14 cellular contexts compared by ENCODE assay signal in genomic region chr2:241216211-241216761, GRCh38. TPM values are rescaled to one million over a fixed set of nuclear protein-coding genes. Genes with fewer than 3 reads are reported as not detected.
DNase-seq lines count a peak whose midpoint lies in the region; ATAC-seq and TF ChIP-seq lines count a peak whose summit lies in the region.
"Had no signal": no experiment of that assay in that cellular context is flagged by ENCODE, and none has a peak within 500 bp of the region (broad histone marks: within the 10 kb centered on the region; RNA-seq: fewer than 3 reads in every experiment).

No MANE protein-coding gene starts in this region.

- H3K9me3 ChIP-seq in CD8-positive, alpha-beta T cell (ENCODE audit: low read length), result no peaks in the 10 kb centered on the region
- no peaks in the 10 kb centered on the region for H3K9me3 ChIP-seq in HEK293 (ENCODE audit: control insufficient read depth, insufficient read depth, low read depth, low read length)
- H3K9me3 ChIP-seq: mucosa of descending colon, testis had no signal

- DNase-seq in CD8-positive, alpha-beta T cell, result no peak
- no peak for DNase-seq in NCI-H1694 (lab: John Stamatoyannopoulos, UW)
- DNase-seq: activated effector memory CD4-positive, alpha-beta T cell treated with anti-CD3 and anti-CD28 coated beads, Interleukin-2, amount 50 U/mL, for 16 hours; KG1; mucosa of descending colon; NCI-H1436 treated with DMSO at 0.1 percent for 48 hours; NCI-H69; SHP77; testis had no signal

- no peak overlapping the region for H3K4me3 ChIP-seq in CD8-positive, alpha-beta T cell (ENCODE audit: low read depth, low read length)
- H3K4me3 ChIP-seq in HEK293 (ENCODE audit: low read depth, low read length), result no peak overlapping the region
- H3K4me3 ChIP-seq: mucosa of descending colon had no signal

- no peak overlapping the region for H3K27ac Mint-ChIP-seq in CD8-positive, alpha-beta T cell
- H3K27ac Mint-ChIP-seq in brain, result peak overlapping the region in 1 of 5 experiments; percentile 43
- H3K27ac Mint-ChIP-seq in nephron, result peak overlapping the region in 2 of 3 experiments; percentile 49 to 62

- no peaks in the 10 kb centered on the region for H3K9me3 Mint-ChIP-seq in CD8-positive, alpha-beta T cell
- H3K9me3 Mint-ChIP-seq in brain (peaks cover 0 to 5% (median 3%) of the 10 kb centered on the region in 5 experiments), nephron (no peaks in the 10 kb centered on the region)

- H3K36me3 ChIP-seq in CD8-positive, alpha-beta T cell (ENCODE audit: insufficient read depth, low read length), result no peaks in the 10 kb centered on the region
- no peaks in the 10 kb centered on the region; a peak in 1 of 3 replicates for H3K36me3 ChIP-seq in HEK293 (ENCODE audit: control insufficient read depth in 2 of 2, insufficient read depth in 1 of 2, low read length in 2 of 2)

- CTCF ChIA-PET in CD8-positive, alpha-beta T cell (lab: Charles Lee), result interaction anchor here (0.7 kb wide), 1 partner anchor 137 kb away, joined by 3 read pairs; no protein-coding TSS in a partner anchor
- CTCF ChIA-PET in HEK293 (lab: Yijun Ruan, JAX), result interaction anchor here (0.7 to 1.0 kb wide), 2 partner anchors 9 to 21 kb away, joined by 3 read pairs; no protein-coding TSS in a partner anchor

- H3K27me3 Mint-ChIP-seq in CD8-positive, alpha-beta T cell (ENCODE audit: low read depth), result no peaks in the 10 kb centered on the region
- H3K27me3 Mint-ChIP-seq in brain (peaks cover 26% of the 10 kb centered on the region), nephron (ENCODE audit: low read depth) (peaks cover 14% of the 10 kb centered on the region)

- no peak for ATAC-seq in CD8-positive, alpha-beta T cell
- no peak for ATAC-seq in HG02938 (IDR thresholded peaks at IDR 0.05; ENCODE audit: unreplicated experiment)
- no peak for ATAC-seq in GM18498 (IDR thresholded peaks at IDR 0.05; ENCODE audit: unreplicated experiment)

- intact Hi-C loops in CD8-positive, alpha-beta T cell (cut with DNase I, micrococcal nuclease), result loop anchor here (5.0 to 10.0 kb wide), 3 partner anchors 396 to 654 kb away; partner anchors contain the start of genes DUSP28 (in 2 of the 2) and RNPEPL1 (in 1 of the 2)

- TF ChIP-seq CTCF in CD8-positive, alpha-beta T cell (IDR thresholded peaks at IDR 0.05), result no peak
- TF ChIP-seq CTCF in HEK293 (tag by site-specific recombination; IDR thresholded peaks at IDR 0.05) (no peak), brain (conservative IDR thresholded peaks at IDR 0.05) (no peak), nephron (IDR thresholded peaks at IDR 0.05; ENCODE audit: unreplicated experiment in 3 of 3) (no peak)

- H3K4me3 Mint-ChIP-seq in CD8-positive, alpha-beta T cell, result peak overlapping the region; percentile 77
- H3K4me3 Mint-ChIP-seq in brain (peak overlapping the region in 4 of 5 experiments; percentile 63 to 81 (median 74)), nephron (peak overlapping the region; percentile 62 to 80 (median 75))

- peaks cover 5% of the 10 kb centered on the region for H3K4me1 ChIP-seq in CD8-positive, alpha-beta T cell (ENCODE audit: insufficient read depth, low read length)
- no peaks in the 10 kb centered on the region for H3K4me1 ChIP-seq in HEK293 (ENCODE audit: control insufficient read depth, insufficient read depth, low read length)

- POLR2A ChIA-PET in CD8-positive, alpha-beta T cell (lab: Charles Lee), result no interaction called here
- POLR2A ChIA-PET in HEK293 (lab: Yijun Ruan, JAX), result interaction anchor here (0.8 kb wide), 1 partner anchor 66 kb away, joined by 4 read pairs; the partner anchor contains the start of gene PPP1R7

- H3K27ac ChIP-seq in CD8-positive, alpha-beta T cell (ENCODE audit: low read depth, low read length), result no peak overlapping the region
- no peak overlapping the region for H3K27ac ChIP-seq in HEK293 (ENCODE audit: extremely low read depth, low read depth, low read length)

- H3K27me3 ChIP-seq in CD8-positive, alpha-beta T cell (ENCODE audit: insufficient read depth, low read length), result no peaks in the 10 kb centered on the region
- H3K27me3 ChIP-seq: testis had no signal

- no peaks in the 10 kb centered on the region for H3K36me3 Mint-ChIP-seq in CD8-positive, alpha-beta T cell
- peaks cover 4% of the 10 kb centered on the region for H3K36me3 Mint-ChIP-seq in brain
- no peaks in the 10 kb centered on the region for H3K36me3 Mint-ChIP-seq in nephron (ENCODE audit: low read depth)

- peaks cover 14% of the 10 kb centered on the region for H3K4me1 Mint-ChIP-seq in CD8-positive, alpha-beta T cell (ENCODE audit: low read depth)
- H3K4me1 Mint-ChIP-seq in brain (peaks cover 22% of the 10 kb centered on the region), nephron (peaks cover 15% of the 10 kb centered on the region)

TF ChIP-seq in HEK293, 187 proteins besides CTCF, POLR2A, EP300 and RAD21:
- TF ChIP-seq WT1 (tag by site-specific recombination; IDR thresholded peaks at IDR 0.05) (no peak), IKZF3 (tag by site-specific recombination; IDR thresholded peaks at IDR 0.05) (no peak), ZNF366 (tag by site-specific recombination; conservative IDR thresholded peaks at IDR 0.05) (no peak), GLIS1 (tag by site-specific recombination; IDR thresholded peaks at IDR 0.05) (peak; percentile 90), BCL11A (tag by site-specific recombination; IDR thresholded peaks at IDR 0.05; ENCODE audit: low read depth) (no peak), ZNF202 (tag by site-specific recombination; IDR thresholded peaks at IDR 0.05; ENCODE audit: borderline replicate concordance) (no peak), ZIC2 (tag by site-specific recombination; IDR thresholded peaks at IDR 0.05) (peak; percentile 78), ZNF423 (tag by site-specific recombination; IDR thresholded peaks at IDR 0.05) (no peak)
TF ChIP-seq in HEK293: peak in this region for 2.

RNA-seq across cellular contexts. Expression of gene ANO7, which starts 27.8 kb away (rescaled TPM):
- under 1 TPM in 1 of 2 experiments, not detected in 1; 0.30 TPM for total RNA-seq in CD8-positive, alpha-beta T cell
- 1.3 TPM for polyA plus RNA-seq in brain (ENCODE audit: insufficient read depth, low read depth, low replicate concordance)
